Comparison of ENCODE assay signal across 9 cellular contexts in the genomic region with DNA sequence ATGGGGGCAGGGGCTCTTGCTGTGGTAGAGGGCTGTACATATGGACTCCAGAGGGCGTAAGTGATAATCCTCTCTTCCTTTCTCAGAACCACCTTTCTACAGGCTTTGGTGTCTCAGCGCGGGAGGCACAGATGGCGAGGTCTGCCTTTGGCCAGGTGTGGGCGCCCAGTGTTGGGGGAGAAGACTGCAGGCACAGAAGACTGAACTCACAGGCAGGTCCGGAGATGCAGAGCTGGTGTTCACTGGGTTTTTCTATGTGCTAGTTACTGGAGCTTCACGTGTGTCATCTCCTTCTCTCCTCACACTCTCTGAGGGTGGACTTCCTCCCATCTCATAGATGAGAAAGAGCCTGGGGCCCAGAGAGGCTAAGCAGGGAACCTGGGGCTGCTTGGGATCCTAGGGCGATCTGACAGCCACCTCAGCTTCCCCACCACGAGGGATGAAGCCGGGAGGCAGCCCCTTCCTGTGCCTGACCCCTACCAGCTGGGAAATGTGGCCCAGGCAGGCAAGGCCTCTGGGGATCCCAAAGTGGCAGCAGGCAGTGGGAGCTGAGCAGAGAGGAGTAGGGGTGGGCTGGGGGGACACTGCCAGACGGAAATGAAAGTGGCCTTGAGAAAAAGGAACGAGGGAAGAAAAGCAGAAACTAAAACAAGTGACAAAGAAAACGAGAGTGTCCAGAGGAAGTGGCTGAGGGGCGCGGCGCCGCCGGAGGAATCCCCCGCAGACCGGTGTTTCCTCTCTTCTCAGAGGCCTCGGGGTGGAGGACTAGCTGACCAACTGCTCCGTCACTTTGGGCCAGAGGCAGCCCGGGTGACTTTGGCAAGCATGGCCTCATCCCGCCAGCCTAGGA.
DNase-seq lines count a peak whose midpoint lies in the region; ATAC-seq and TF ChIP-seq lines count a peak whose summit lies in the region.
"Had no signal": no experiment of that assay in that cellular context is flagged by ENCODE, and none has a peak within 500 bp of the region (broad histone marks: within the 10 kb centered on the region; RNA-seq: fewer than 3 reads in every experiment).

No MANE protein-coding gene starts in this region.

- TF ChIP-seq EP300 in ovary (IDR thresholded peaks at IDR 0.05): no peak

- H3K9me3 Mint-ChIP-seq in activated naive CD4-positive, alpha-beta T cell treated with anti-CD3 and anti-CD28 coated beads, Interleukin-2, amount 10 ng/mL, durations not matched to agents 7 days and 5 days: peaks cover 4% of the 10 kb centered on the region
- H3K9me3 Mint-ChIP-seq in WTC11 (peaks cover 5% of the 10 kb centered on the region), immature natural killer cell (no peaks in the 10 kb centered on the region)

- ATAC-seq in WTC11: peak; percentile 81

- CTCF ChIA-PET in activated naive CD4-positive, alpha-beta T cell treated with anti-CD3 and anti-CD28 coated beads, Interleukin-2, amount 10 ng/mL, durations not matched to agents 7 days and 5 days (lab: Charles Lee): interaction anchor here (1.2 to 2.0 kb wide), 2 partner anchors 12 to 69 kb away, joined by 3 to 5 read pairs; no protein-coding TSS in a partner anchor
- CTCF ChIA-PET in WTC11 (lab: Charles Lee): interaction anchor here (0.9 to 1.3 kb wide), 3 partner anchors 14 to 144 kb away, joined by 4 to 5 read pairs (median 4); no protein-coding TSS in a partner anchor

- peak overlapping the region; percentile 83 for H3K27ac Mint-ChIP-seq in activated naive CD4-positive, alpha-beta T cell treated with anti-CD3 and anti-CD28 coated beads, Interleukin-2, amount 10 ng/mL, durations not matched to agents 7 days and 5 days
- no peak overlapping the region for H3K27ac Mint-ChIP-seq in WTC11
- H3K27ac Mint-ChIP-seq in immature natural killer cell: peak overlapping the region; percentile 85 to 95 (median 92)

- peak overlapping the region; percentile 83 for H3K27ac ChIP-seq in HL-60 (replicated peaks)
- no peak overlapping the region for H3K27ac ChIP-seq in ovary
- H3K27ac ChIP-seq: suprapubic skin had no signal

- TF ChIP-seq CTCF in HL-60 (IDR thresholded peaks at IDR 0.05; ENCODE audit: insufficient read depth, low read length) (no peak), WTC11 (IDR thresholded peaks at IDR 0.05) (no peak), ovary (IDR thresholded peaks at IDR 0.05) (no peak)

- H3K36me3 ChIP-seq in ovary: no peaks in the 10 kb centered on the region
- H3K36me3 ChIP-seq: suprapubic skin had no signal

- H3K4me1 ChIP-seq in ovary (ENCODE audit: insufficient read depth): no peaks in the 10 kb centered on the region

- POLR2A ChIA-PET in WTC11 (lab: Charles Lee): no interaction called here

- no peaks in the 10 kb centered on the region for H3K9me3 ChIP-seq in ovary
- H3K9me3 ChIP-seq: suprapubic skin had no signal

- no peak for TF ChIP-seq POLR2A in ovary (IDR thresholded peaks at IDR 0.05)

- peaks cover 11% of the 10 kb centered on the region for H3K27me3 Mint-ChIP-seq in activated naive CD4-positive, alpha-beta T cell treated with anti-CD3 and anti-CD28 coated beads, Interleukin-2, amount 10 ng/mL, durations not matched to agents 7 days and 5 days
- H3K27me3 Mint-ChIP-seq in WTC11 (ENCODE audit: low read depth) (no peaks in the 10 kb centered on the region; the same call in 1 of the 2 replicates), immature natural killer cell (ENCODE audit: low read depth in 3 of 3) (peaks cover 0 to 6% (median 5%) of the 10 kb centered on the region in 3 donors)

- peaks cover 2% of the 10 kb centered on the region for H3K36me3 Mint-ChIP-seq in activated naive CD4-positive, alpha-beta T cell treated with anti-CD3 and anti-CD28 coated beads, Interleukin-2, amount 10 ng/mL, durations not matched to agents 7 days and 5 days
- H3K36me3 Mint-ChIP-seq in WTC11: no peaks in the 10 kb centered on the region
- no peaks in the 10 kb centered on the region for H3K36me3 Mint-ChIP-seq in immature natural killer cell

- peak; percentile 33 for DNase-seq in activated naive CD4-positive, alpha-beta T cell treated with anti-CD3 and anti-CD28 coated beads, Interleukin-2, amount 10 ng/mL, durations not matched to agents 7 days and 5 days
- DNase-seq in activated naive CD4-positive, alpha-beta T cell treated with Interleukin-2 at 50 U/mL for 16 hours: no peak
- DNase-seq in HL-60 (ENCODE audit: low read depth in 1 of 2, low spot score in 1 of 2) (peak; percentile 59 to 78), WTC11 (ENCODE audit: low spot score) (peak; percentile 27), immature natural killer cell (peak; percentile 50 to 64 (median 63)), DMS79 treated with DMSO at 0.1 percent for 48 hours (lab: John Stamatoyannopoulos, UW) (no peak), ovary (no peak)
- DNase-seq in stimulated activated CD4-positive, alpha-beta T cell treated with anti-CD3 and anti-CD28 coated beads, Interleukin-4, amount 100 ng/mL, for 1 hour: no peak

- peaks cover 46% of the 10 kb centered on the region for H3K4me1 Mint-ChIP-seq in activated naive CD4-positive, alpha-beta T cell treated with anti-CD3 and anti-CD28 coated beads, Interleukin-2, amount 10 ng/mL, durations not matched to agents 7 days and 5 days
- H3K4me1 Mint-ChIP-seq in WTC11 (0 out of 2 replicates have a peak, but pooled peaks cover 3% of the 10 kb centered on the region), immature natural killer cell (peaks cover 43 to 55% of the 10 kb centered on the region in 2 donors)

- intact Hi-C loops in ovary (cut with DNase I): no loop called here

- WGBS in ovary, 3 donors: 54 to 66% (median 61%) methylated on average over 24 of the region's 24 CpGs

- no peak overlapping the region for H3K4me3 ChIP-seq in HL-60 (replicated peaks; ENCODE audit: insufficient read depth, low read length)
- H3K4me3 ChIP-seq in ovary: no peak overlapping the region
- H3K4me3 ChIP-seq: suprapubic skin had no signal

- no peaks in the 10 kb centered on the region for H3K27me3 ChIP-seq in HL-60 (ENCODE audit: insufficient read depth, poor library complexity, severe bottlenecking)
- H3K27me3 ChIP-seq in ovary: no peaks in the 10 kb centered on the region
- H3K27me3 ChIP-seq: suprapubic skin had no signal

- H3K4me3 Mint-ChIP-seq in activated naive CD4-positive, alpha-beta T cell treated with anti-CD3 and anti-CD28 coated beads, Interleukin-2, amount 10 ng/mL, durations not matched to agents 7 days and 5 days: no peak overlapping the region
- H3K4me3 Mint-ChIP-seq in WTC11: no peak overlapping the region
- H3K4me3 Mint-ChIP-seq in immature natural killer cell: peak overlapping the region; percentile 79 to 88 (median 80)

TF ChIP-seq in WTC11, 78 proteins besides CTCF, POLR2A, EP300 and RAD21:
- TF ChIP-seq, protein P1, sequence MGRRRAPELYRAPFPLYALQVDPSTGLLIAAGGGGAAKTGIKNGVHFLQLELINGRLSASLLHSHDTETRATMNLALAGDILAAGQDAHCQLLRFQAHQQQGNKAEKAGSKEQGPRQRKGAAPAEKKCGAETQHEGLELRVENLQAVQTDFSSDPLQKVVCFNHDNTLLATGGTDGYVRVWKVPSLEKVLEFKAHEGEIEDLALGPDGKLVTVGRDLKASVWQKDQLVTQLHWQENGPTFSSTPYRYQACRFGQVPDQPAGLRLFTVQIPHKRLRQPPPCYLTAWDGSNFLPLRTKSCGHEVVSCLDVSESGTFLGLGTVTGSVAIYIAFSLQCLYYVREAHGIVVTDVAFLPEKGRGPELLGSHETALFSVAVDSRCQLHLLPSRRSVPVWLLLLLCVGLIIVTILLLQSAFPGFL (CRISPR knock-in tag; IDR thresholded peaks at IDR 0.05; ENCODE audit: borderline replicate concordance): no peak
- TF ChIP-seq MXD4 (CRISPR knock-in tag; IDR thresholded peaks at IDR 0.05; ENCODE audit: borderline replicate concordance): no peak
- TF ChIP-seq, protein P2, sequence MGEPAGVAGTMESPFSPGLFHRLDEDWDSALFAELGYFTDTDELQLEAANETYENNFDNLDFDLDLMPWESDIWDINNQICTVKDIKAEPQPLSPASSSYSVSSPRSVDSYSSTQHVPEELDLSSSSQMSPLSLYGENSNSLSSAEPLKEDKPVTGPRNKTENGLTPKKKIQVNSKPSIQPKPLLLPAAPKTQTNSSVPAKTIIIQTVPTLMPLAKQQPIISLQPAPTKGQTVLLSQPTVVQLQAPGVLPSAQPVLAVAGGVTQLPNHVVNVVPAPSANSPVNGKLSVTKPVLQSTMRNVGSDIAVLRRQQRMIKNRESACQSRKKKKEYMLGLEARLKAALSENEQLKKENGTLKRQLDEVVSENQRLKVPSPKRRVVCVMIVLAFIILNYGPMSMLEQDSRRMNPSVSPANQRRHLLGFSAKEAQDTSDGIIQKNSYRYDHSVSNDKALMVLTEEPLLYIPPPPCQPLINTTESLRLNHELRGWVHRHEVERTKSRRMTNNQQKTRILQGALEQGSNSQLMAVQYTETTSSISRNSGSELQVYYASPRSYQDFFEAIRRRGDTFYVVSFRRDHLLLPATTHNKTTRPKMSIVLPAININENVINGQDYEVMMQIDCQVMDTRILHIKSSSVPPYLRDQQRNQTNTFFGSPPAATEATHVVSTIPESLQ (CRISPR knock-in tag; IDR thresholded peaks at IDR 0.05): no peak
- TF ChIP-seq ELF4 (CRISPR knock-in tag; IDR thresholded peaks at IDR 0.05; ENCODE audit: low read depth): no peak
- TF ChIP-seq, protein P3, sequence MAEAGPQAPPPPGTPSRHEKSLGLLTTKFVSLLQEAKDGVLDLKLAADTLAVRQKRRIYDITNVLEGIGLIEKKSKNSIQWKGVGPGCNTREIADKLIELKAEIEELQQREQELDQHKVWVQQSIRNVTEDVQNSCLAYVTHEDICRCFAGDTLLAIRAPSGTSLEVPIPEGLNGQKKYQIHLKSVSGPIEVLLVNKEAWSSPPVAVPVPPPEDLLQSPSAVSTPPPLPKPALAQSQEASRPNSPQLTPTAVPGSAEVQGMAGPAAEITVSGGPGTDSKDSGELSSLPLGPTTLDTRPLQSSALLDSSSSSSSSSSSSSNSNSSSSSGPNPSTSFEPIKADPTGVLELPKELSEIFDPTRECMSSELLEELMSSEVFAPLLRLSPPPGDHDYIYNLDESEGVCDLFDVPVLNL (CRISPR knock-in tag; IDR thresholded peaks at IDR 0.05; ENCODE audit: borderline replicate concordance, low read depth): no peak

Comparison
In these comparisons a context has a peak if more than half of its experiments do, and no peak if none do; other contexts are left out.
1. DNase-seq: peak in activated naive CD4-positive, alpha-beta T cell treated with anti-CD3 and anti-CD28 coated beads, Interleukin-2, amount 10 ng/mL, durations not matched to agents 7 days and 5 days (single experiment), HL-60 (2 of 2), WTC11 (single experiment) and immature natural killer cell (3 of 3); none in activated naive CD4-positive, alpha-beta T cell treated with Interleukin-2 at 50 U/mL for 16 hours (single experiment), DMS79 treated with DMSO at 0.1 percent for 48 hours (single experiment), stimulated activated CD4-positive, alpha-beta T cell treated with anti-CD3 and anti-CD28 coated beads, Interleukin-4, amount 100 ng/mL, for 1 hour (single experiment) and ovary (0 of 5).
2. H3K4me3 Mint-ChIP-seq: peak in immature natural killer cell (5 of 5); none in activated naive CD4-positive, alpha-beta T cell treated with anti-CD3 and anti-CD28 coated beads, Interleukin-2, amount 10 ng/mL, durations not matched to agents 7 days and 5 days (single experiment) and WTC11 (single experiment).